In the genomic region with DNA sequence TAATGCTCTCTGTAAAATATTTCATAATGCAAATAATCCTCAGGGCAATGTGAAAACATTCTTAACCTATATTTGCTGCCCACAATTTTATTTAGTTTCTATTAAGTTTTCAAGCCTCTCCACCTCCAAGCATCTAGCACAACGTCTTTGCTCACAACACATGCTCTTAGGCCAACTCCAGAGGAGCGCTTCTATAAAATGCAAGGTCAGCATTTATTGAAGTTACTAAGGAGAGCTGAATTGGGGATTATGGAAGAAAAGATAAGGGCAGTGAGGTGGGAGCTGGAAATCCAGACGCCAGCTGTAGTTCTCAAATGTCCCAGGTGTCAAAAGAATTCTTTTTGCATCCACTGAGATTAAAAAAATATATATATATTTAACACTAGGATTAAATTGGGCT, we compare ENCODE assay signal across 9 cellular contexts. TPM values are rescaled to one million over a fixed set of nuclear protein-coding genes. Genes with fewer than 3 reads are reported as not detected.
DNase-seq lines count a peak whose midpoint lies in the region; ATAC-seq and TF ChIP-seq lines count a peak whose summit lies in the region.
"Had no signal": no experiment of that assay in that cellular context is flagged by ENCODE, and none has a peak within 500 bp of the region (broad histone marks: within the 10 kb centered on the region; RNA-seq: fewer than 3 reads in every experiment).

No MANE protein-coding gene starts in this region.

- peaks cover 18 to 30% (median 22%) of the 10 kb centered on the region in 11 experiments for H3K9me3 ChIP-seq in BLaER1 treated with 17β-estradiol and CSF1 and Interleukin-3, amounts not matched to agents 10 nM and 100 nM (replicated peaks in 1 of 11)

- intact Hi-C loops in natural killer cell (cut with micrococcal nuclease), result loop anchor here (5.0 kb wide), 1 partner anchor 1096 kb away; a partner anchor contains a TSS

- peaks cover 6% of the 10 kb centered on the region for H3K9me3 Mint-ChIP-seq in central memory CD8-positive, alpha-beta T cell
- H3K9me3 Mint-ChIP-seq in natural killer cell, result peaks cover 0 to 4% of the 10 kb centered on the region in 2 donors

- no peaks in the 10 kb centered on the region for H3K27me3 Mint-ChIP-seq in central memory CD8-positive, alpha-beta T cell
- no peaks in the 10 kb centered on the region for H3K27me3 Mint-ChIP-seq in natural killer cell (ENCODE audit: low read depth in 2 of 2)

- H3K9ac ChIP-seq in BLaER1 treated with 17β-estradiol and CSF1 and Interleukin-3, amounts not matched to agents 10 nM and 100 nM, result peak overlapping the region; percentile 85 to 97 (median 90); a peak in 17 of 22 replicates
- H3K9ac ChIP-seq in KMS-11, result peak overlapping the region; percentile 94; the same call in 1 of the 2 replicates

- peak overlapping the region; percentile 68 to 85 (median 73) for H3K4me2 ChIP-seq in BLaER1 treated with 17β-estradiol and CSF1 and Interleukin-3, amounts not matched to agents 10 nM and 100 nM
- peak overlapping the region; percentile 93 for H3K4me2 ChIP-seq in KMS-11

- peaks cover 39% of the 10 kb centered on the region for H3K4me1 Mint-ChIP-seq in central memory CD8-positive, alpha-beta T cell
- peaks cover 34 to 39% of the 10 kb centered on the region in 2 donors for H3K4me1 Mint-ChIP-seq in natural killer cell

- peaks cover 33% of the 10 kb centered on the region; the same call in 1 of the 2 replicates for H3K79me2 ChIP-seq in KMS-11 (ENCODE audit: insufficient read depth, low read depth)

- peaks cover 16 to 29% (median 21%) of the 10 kb centered on the region in 10 experiments for H3K4me1 ChIP-seq in BLaER1 treated with 17β-estradiol and CSF1 and Interleukin-3, amounts not matched to agents 10 nM and 100 nM
- peaks cover 6% of the 10 kb centered on the region for H3K4me1 ChIP-seq in KMS-11 (ENCODE audit: low read depth, poor library complexity, severe bottlenecking)

- peak overlapping the region; percentile 81 to 97 (median 88) for H3K4me3 ChIP-seq in BLaER1 treated with 17β-estradiol and CSF1 and Interleukin-3, amounts not matched to agents 10 nM and 100 nM
- no peak overlapping the region for H3K4me3 ChIP-seq in KMS-11 (IDR thresholded peaks at IDR 0.05; ENCODE audit: insufficient read depth, low read depth, low read length)

- TF ChIP-seq CTCF in KMS-11 (conservative IDR thresholded peaks at IDR 0.05; ENCODE audit: low read depth, low read length) (no peak), natural killer cell (IDR thresholded peaks at IDR 0.05) (no peak)

- no peaks in the 10 kb centered on the region for H3K27me3 ChIP-seq in BLaER1 treated with 17β-estradiol and CSF1 and Interleukin-3, amounts not matched to agents 10 nM and 100 nM
- H3K27me3 ChIP-seq in KMS-11 (ENCODE audit: insufficient read depth, low read depth), result no peaks in the 10 kb centered on the region

- H3K27ac ChIP-seq in BLaER1 treated with 17β-estradiol and CSF1 and Interleukin-3, amounts not matched to agents 10 nM and 100 nM, result peak overlapping the region in 9 of 11 experiments; percentile 89 to 99 (median 93); a peak in 15 of 22 replicates
- H3K27ac ChIP-seq in KMS-11, result peak overlapping the region; percentile 97

- ATAC-seq in central memory CD8-positive, alpha-beta T cell (replicated peaks; ENCODE audit: extremely low read depth, poor library complexity, severe bottlenecking), result no peak
- ATAC-seq in natural killer cell, result no peak
- no peak for ATAC-seq in HG03139 (IDR thresholded peaks at IDR 0.05; ENCODE audit: unreplicated experiment)

- peak overlapping the region; percentile 97; the same call in 1 of the 2 replicates for H2AFZ ChIP-seq in KMS-11 (ENCODE audit: low read depth)

- peaks cover 16 to 27% (median 20%) of the 10 kb centered on the region in 11 experiments for H3K36me3 ChIP-seq in BLaER1 treated with 17β-estradiol and CSF1 and Interleukin-3, amounts not matched to agents 10 nM and 100 nM
- no peaks in the 10 kb centered on the region for H3K36me3 ChIP-seq in KMS-11 (ENCODE audit: insufficient read depth)

- no peak for DNase-seq in central memory CD8-positive, alpha-beta T cell (ENCODE audit: low spot score in 2 of 2)
- DNase-seq in natural killer cell (no peak), NCI-H69 (lab: John Stamatoyannopoulos, UW) (no peak), NCI-H526 treated with DMSO at 0.1 percent for 48 hours (lab: John Stamatoyannopoulos, UW) (no peak), occipital lobe (lab: John Stamatoyannopoulos, UW) (no peak)

- H3K4me3 Mint-ChIP-seq in central memory CD8-positive, alpha-beta T cell, result peak overlapping the region; percentile 91
- peak overlapping the region; percentile 95 for H3K4me3 Mint-ChIP-seq in natural killer cell

- H4K20me1 ChIP-seq in BLaER1 treated with 17β-estradiol and CSF1 and Interleukin-3, amounts not matched to agents 10 nM and 100 nM, result peaks cover 0 to 9% (median 0%) of the 10 kb centered on the region in 11 experiments; a peak in 4 of 22 replicates
- H4K20me1 ChIP-seq in KMS-11 (ENCODE audit: insufficient read depth), result no peaks in the 10 kb centered on the region

- H3K27ac Mint-ChIP-seq in central memory CD8-positive, alpha-beta T cell (ENCODE audit: low read depth), result peak overlapping the region; percentile 99
- peak overlapping the region; percentile 97 to 99 for H3K27ac Mint-ChIP-seq in natural killer cell

- peaks cover 16% of the 10 kb centered on the region for H3K36me3 Mint-ChIP-seq in central memory CD8-positive, alpha-beta T cell (ENCODE audit: insufficient read depth)
- H3K36me3 Mint-ChIP-seq in natural killer cell, result no peaks in the 10 kb centered on the region

RNA-seq across cellular contexts. Expression of a gene that starts 1.0 kb away (rescaled TPM):
- total RNA-seq in natural killer cell, result 10 to 100 TPM; 11.7 to 18.4 (median 16.7) TPM
- 12.6 TPM for total RNA-seq in occipital lobe

RNA-seq across cellular contexts. Expression of a gene that starts 1.2 kb away (rescaled TPM):
- 10 to 100 TPM; 10.9 to 15.7 (median 12.7) TPM for total RNA-seq in natural killer cell
- 21.4 TPM for total RNA-seq in occipital lobe

RNA-seq across cellular contexts. Expression of a gene that starts 59.3 kb away (rescaled TPM):
- 1 to 10 TPM in 2 of 3 donors, under 1 TPM in 1; 0.80 to 4.0 (median 2.5) TPM for total RNA-seq in natural killer cell
- 1.1 TPM for total RNA-seq in occipital lobe
- total RNA-seq: myocyte had no signal
